13 cellular contexts compared by ENCODE assay signal in the genomic region with DNA sequence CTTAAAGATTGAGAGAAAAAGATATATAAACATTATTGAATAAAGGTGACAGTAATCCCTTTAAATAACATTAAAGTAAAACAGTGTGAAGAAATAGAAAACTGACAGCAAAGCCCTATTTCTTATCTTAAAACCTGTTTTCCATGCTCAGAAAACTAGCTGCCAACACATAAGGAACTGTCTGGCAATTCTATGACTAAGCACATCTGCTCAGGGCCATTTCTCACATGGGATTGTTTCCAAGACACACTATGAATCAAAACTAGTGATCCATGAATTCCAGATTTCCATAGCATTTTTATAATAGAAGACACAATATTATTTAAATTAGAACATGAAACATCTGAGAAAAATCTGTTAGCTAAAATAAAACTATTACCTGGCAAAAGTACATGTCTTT.
DNase-seq lines count a peak whose midpoint lies in the region; ATAC-seq, FAIRE-seq and TF ChIP-seq lines count a peak whose summit lies in the region.
"Had no signal": no experiment of that assay in that cellular context is flagged by ENCODE, and none has a peak within 500 bp of the region (broad histone marks: within the 10 kb centered on the region; RNA-seq: fewer than 3 reads in every experiment).

No MANE protein-coding gene starts in this region.

- no peak overlapping the region for H3K27ac ChIP-seq in spleen
- H3K27ac ChIP-seq in neuronal stem cell (replicated peaks; ENCODE audit: low read length) = no peak overlapping the region

- no peak overlapping the region for H2BK12ac ChIP-seq in neuronal stem cell (ENCODE audit: low read length)

- FAIRE-seq in bronchial epithelial cell (lab: Jason Lieb, UNC) = no peak
- FAIRE-seq: kidney had no signal

- H3K27me3 ChIP-seq in MG63 (no peaks in the 10 kb centered on the region), bronchial epithelial cell (ENCODE audit: control insufficient read depth, insufficient read depth, low read length) (no peaks in the 10 kb centered on the region), spleen (replicated peaks in 1 of 7) (no peaks in the 10 kb centered on the region), neuronal stem cell (ENCODE audit: control insufficient read depth in 3 of 3, insufficient read depth in 3 of 3, low read depth in 1 of 3, low read length in 3 of 3) (no peaks in the 10 kb centered on the region)

- H4K91ac ChIP-seq in neuronal stem cell (ENCODE audit: low read depth, low read length, poor library complexity) = no peak overlapping the region

- H3K9me3 ChIP-seq in MG63 (no peaks in the 10 kb centered on the region), spleen (no peaks in the 10 kb centered on the region), neuronal stem cell (replicated peaks in 1 of 2; ENCODE audit: control insufficient read depth in 2 of 2, insufficient read depth in 1 of 2, low read depth in 1 of 2, low read length in 2 of 2) (no peaks in the 10 kb centered on the region)

- H3K4me1 ChIP-seq in spleen (no peaks in the 10 kb centered on the region), neuronal stem cell (ENCODE audit: control insufficient read depth in 2 of 2, insufficient read depth in 1 of 2, low read depth in 1 of 2, low read length in 2 of 2) (no peaks in the 10 kb centered on the region)

- H3K36me3 ChIP-seq in MG63 = no peaks in the 10 kb centered on the region
- H3K36me3 ChIP-seq in bronchial epithelial cell (ENCODE audit: control insufficient read depth, insufficient read depth, low read length) = no peaks in the 10 kb centered on the region
- H3K36me3 ChIP-seq in spleen = peaks cover 0 to 45% (median 3%) of the 10 kb centered on the region in 6 donors
- peaks cover 0 to 2% of the 10 kb centered on the region in 2 donors for H3K36me3 ChIP-seq in neuronal stem cell (replicated peaks in 1 of 2; ENCODE audit: control insufficient read depth in 2 of 2, insufficient read depth in 2 of 2, low read length in 2 of 2)

- H3K4ac ChIP-seq in neuronal stem cell (ENCODE audit: low read length) = no peak overlapping the region

- no peak overlapping the region for H3K9ac ChIP-seq in neuronal stem cell (ENCODE audit: low read depth, low read length, poor library complexity)

- no peak overlapping the region for H3K14ac ChIP-seq in neuronal stem cell (ENCODE audit: low read length)

- no peak overlapping the region for H3K18ac ChIP-seq in neuronal stem cell (ENCODE audit: low read length)

- TF ChIP-seq CTCF in bronchial epithelial cell (IDR thresholded peaks at IDR 0.05; ENCODE audit: insufficient read depth, low read length, severe bottlenecking) (no peak), spleen (IDR thresholded peaks at IDR 0.05 in 8 of 11, conservative IDR thresholded peaks at IDR 0.05 in 3 of 11) (no peak)

- H2BK120ac ChIP-seq in neuronal stem cell (ENCODE audit: low read depth, low read length) = no peak overlapping the region

- H3K79me1 ChIP-seq in neuronal stem cell (ENCODE audit: low read depth, low read length) = no peaks in the 10 kb centered on the region

- no peak for TF ChIP-seq POLR2A in spleen (IDR thresholded peaks at IDR 0.05)

- intact Hi-C loops in spleen (cut with DNase I; ENCODE audit: low total_unique reads) = no loop called here

- no peak overlapping the region for H3K4me3 ChIP-seq in MG63
- no peak overlapping the region for H3K4me3 ChIP-seq in bronchial epithelial cell (ENCODE audit: low read depth, low read length)
- H3K4me3 ChIP-seq in spleen = no peak overlapping the region
- no peak overlapping the region for H3K4me3 ChIP-seq in neuronal stem cell (ENCODE audit: low read length in 2 of 2)

- no peak overlapping the region for H2BK5ac ChIP-seq in neuronal stem cell (ENCODE audit: low read length)

- DNase-seq in AG20443 (ENCODE audit: low spot score) (peak; percentile 77), MG63 (peak; percentile 21), bronchial epithelial cell (ENCODE audit: low read depth) (peak; percentile 82), kidney tubule cell (ENCODE audit: low spot score) (peak; percentile 82), SIG-M5 treated with dmso at 0.1 percent for 504 hours (lab: John Stamatoyannopoulos, UW; ENCODE audit: unreplicated experiment) (no peak), spleen (no peak), neuronal stem cell (ENCODE audit: low spot score) (no peak)
- DNase-seq: activated CD8-positive, alpha-beta memory T cell treated with anti-CD3 and anti-CD28 coated beads, Interleukin-2, amount 50 U/mL, for 48 hours; Calu3; kidney; retina; T-helper 17 cell had no signal

- no peak overlapping the region for H2BK15ac ChIP-seq in neuronal stem cell (ENCODE audit: low read length)

- H2AK5ac ChIP-seq in neuronal stem cell (ENCODE audit: low read depth, low read length) = no peak overlapping the region

- H4K8ac ChIP-seq in neuronal stem cell (ENCODE audit: low read depth, low read length) = no peak overlapping the region

- ATAC-seq in HG02981 (IDR thresholded peaks at IDR 0.05; ENCODE audit: unreplicated experiment) = no peak
- ATAC-seq: T-helper 17 cell had no signal

- no peak overlapping the region for H2AFZ ChIP-seq in neuronal stem cell (ENCODE audit: low read length)

- no peak overlapping the region for H3K23ac ChIP-seq in neuronal stem cell (ENCODE audit: low read depth, low read length, poor library complexity)

- no peak overlapping the region for H3K4me2 ChIP-seq in neuronal stem cell (ENCODE audit: insufficient read depth, low read length, poor library complexity, severe bottlenecking)

Comparison
In these comparisons a context has a peak if more than half of its experiments do, and no peak if none do; other contexts are left out.
1. DNase-seq: peak in AG20443 (single experiment), MG63 (single experiment), bronchial epithelial cell (single experiment) and kidney tubule cell (single experiment); none in SIG-M5 treated with dmso at 0.1 percent for 504 hours (single experiment), spleen (single experiment) and neuronal stem cell (single experiment).